Comparison of ENCODE assay signal across 2 cellular contexts in the genomic region with DNA sequence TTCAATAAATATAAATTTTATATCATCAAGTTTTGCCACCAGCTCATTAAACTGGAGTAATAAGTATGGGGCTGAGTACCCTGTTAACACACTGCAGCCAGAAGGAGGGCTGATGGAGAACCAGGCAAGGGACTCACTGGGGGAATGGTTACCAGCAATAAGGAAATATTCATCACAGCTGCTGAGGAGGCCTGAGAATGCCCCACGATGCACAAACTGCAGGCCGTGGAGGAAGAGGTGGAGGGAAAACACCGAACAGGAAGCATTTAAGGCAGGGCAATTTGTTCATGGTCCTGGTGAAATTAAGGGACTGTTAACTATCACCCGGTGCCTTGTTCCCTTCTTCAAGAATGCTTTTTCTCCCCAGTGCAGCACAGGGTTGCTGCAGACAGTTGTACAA.
TF ChIP-seq lines count a peak whose summit lies in the region.

No MANE protein-coding gene starts in this region.

TF ChIP-seq in H1, 55 proteins besides CTCF, POLR2A, EP300 and RAD21 (continued from another document):
- TF ChIP-seq KDM4A (IDR thresholded peaks at IDR 0.05; ENCODE audit: low read depth, low read length, severe bottlenecking) (no peak), GTF2F1 (IDR thresholded peaks at IDR 0.05; ENCODE audit: borderline replicate concordance, low read depth, low read length) (no peak), CHD2 (IDR thresholded peaks at IDR 0.05; ENCODE audit: low read length) (no peak), SRF (IDR thresholded peaks at IDR 0.05; ENCODE audit: low read depth, low read length) (no peak), ZNF274 (IDR thresholded peaks at IDR 0.05; ENCODE audit: borderline replicate concordance, extremely low read depth, low read length) (no peak), BCL11A (IDR thresholded peaks at IDR 0.05; ENCODE audit: low read depth in 2 of 2, low read length in 2 of 2) (no peak), SUZ12 (IDR thresholded peaks at IDR 0.05; ENCODE audit: low read length) (no peak), RXRA (IDR thresholded peaks at IDR 0.05; ENCODE audit: insufficient read depth, low read depth, low read length) (no peak), RNF2 (IDR thresholded peaks at IDR 0.05; ENCODE audit: borderline replicate concordance, low read depth, low read length, missing control alignments, poor library complexity, severe bottlenecking) (no peak), CTBP2 (IDR thresholded peaks at IDR 0.05; ENCODE audit: borderline replicate concordance, insufficient read depth, insufficient read length, low read length) (no peak), CBX5 (IDR thresholded peaks at IDR 0.05; ENCODE audit: low read depth, low read length) (no peak), JUN (IDR thresholded peaks at IDR 0.05; ENCODE audit: low read depth, low read length) (no peak)
- TF ChIP-seq, protein P1, sequence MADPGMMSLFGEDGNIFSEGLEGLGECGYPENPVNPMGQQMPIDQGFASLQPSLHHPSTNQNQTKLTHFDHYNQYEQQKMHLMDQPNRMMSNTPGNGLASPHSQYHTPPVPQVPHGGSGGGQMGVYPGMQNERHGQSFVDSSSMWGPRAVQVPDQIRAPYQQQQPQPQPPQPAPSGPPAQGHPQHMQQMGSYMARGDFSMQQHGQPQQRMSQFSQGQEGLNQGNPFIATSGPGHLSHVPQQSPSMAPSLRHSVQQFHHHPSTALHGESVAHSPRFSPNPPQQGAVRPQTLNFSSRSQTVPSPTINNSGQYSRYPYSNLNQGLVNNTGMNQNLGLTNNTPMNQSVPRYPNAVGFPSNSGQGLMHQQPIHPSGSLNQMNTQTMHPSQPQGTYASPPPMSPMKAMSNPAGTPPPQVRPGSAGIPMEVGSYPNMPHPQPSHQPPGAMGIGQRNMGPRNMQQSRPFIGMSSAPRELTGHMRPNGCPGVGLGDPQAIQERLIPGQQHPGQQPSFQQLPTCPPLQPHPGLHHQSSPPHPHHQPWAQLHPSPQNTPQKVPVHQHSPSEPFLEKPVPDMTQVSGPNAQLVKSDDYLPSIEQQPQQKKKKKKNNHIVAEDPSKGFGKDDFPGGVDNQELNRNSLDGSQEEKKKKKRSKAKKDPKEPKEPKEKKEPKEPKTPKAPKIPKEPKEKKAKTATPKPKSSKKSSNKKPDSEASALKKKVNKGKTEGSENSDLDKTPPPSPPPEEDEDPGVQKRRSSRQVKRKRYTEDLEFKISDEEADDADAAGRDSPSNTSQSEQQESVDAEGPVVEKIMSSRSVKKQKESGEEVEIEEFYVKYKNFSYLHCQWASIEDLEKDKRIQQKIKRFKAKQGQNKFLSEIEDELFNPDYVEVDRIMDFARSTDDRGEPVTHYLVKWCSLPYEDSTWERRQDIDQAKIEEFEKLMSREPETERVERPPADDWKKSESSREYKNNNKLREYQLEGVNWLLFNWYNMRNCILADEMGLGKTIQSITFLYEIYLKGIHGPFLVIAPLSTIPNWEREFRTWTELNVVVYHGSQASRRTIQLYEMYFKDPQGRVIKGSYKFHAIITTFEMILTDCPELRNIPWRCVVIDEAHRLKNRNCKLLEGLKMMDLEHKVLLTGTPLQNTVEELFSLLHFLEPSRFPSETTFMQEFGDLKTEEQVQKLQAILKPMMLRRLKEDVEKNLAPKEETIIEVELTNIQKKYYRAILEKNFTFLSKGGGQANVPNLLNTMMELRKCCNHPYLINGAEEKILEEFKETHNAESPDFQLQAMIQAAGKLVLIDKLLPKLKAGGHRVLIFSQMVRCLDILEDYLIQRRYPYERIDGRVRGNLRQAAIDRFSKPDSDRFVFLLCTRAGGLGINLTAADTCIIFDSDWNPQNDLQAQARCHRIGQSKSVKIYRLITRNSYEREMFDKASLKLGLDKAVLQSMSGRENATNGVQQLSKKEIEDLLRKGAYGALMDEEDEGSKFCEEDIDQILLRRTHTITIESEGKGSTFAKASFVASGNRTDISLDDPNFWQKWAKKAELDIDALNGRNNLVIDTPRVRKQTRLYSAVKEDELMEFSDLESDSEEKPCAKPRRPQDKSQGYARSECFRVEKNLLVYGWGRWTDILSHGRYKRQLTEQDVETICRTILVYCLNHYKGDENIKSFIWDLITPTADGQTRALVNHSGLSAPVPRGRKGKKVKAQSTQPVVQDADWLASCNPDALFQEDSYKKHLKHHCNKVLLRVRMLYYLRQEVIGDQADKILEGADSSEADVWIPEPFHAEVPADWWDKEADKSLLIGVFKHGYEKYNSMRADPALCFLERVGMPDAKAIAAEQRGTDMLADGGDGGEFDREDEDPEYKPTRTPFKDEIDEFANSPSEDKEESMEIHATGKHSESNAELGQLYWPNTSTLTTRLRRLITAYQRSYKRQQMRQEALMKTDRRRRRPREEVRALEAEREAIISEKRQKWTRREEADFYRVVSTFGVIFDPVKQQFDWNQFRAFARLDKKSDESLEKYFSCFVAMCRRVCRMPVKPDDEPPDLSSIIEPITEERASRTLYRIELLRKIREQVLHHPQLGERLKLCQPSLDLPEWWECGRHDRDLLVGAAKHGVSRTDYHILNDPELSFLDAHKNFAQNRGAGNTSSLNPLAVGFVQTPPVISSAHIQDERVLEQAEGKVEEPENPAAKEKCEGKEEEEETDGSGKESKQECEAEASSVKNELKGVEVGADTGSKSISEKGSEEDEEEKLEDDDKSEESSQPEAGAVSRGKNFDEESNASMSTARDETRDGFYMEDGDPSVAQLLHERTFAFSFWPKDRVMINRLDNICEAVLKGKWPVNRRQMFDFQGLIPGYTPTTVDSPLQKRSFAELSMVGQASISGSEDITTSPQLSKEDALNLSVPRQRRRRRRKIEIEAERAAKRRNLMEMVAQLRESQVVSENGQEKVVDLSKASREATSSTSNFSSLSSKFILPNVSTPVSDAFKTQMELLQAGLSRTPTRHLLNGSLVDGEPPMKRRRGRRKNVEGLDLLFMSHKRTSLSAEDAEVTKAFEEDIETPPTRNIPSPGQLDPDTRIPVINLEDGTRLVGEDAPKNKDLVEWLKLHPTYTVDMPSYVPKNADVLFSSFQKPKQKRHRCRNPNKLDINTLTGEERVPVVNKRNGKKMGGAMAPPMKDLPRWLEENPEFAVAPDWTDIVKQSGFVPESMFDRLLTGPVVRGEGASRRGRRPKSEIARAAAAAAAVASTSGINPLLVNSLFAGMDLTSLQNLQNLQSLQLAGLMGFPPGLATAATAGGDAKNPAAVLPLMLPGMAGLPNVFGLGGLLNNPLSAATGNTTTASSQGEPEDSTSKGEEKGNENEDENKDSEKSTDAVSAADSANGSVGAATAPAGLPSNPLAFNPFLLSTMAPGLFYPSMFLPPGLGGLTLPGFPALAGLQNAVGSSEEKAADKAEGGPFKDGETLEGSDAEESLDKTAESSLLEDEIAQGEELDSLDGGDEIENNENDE (IDR thresholded peaks at IDR 0.05; ENCODE audit: insufficient replicate concordance, low read length), result no peak

TF ChIP-seq in WTC11, 78 proteins besides CTCF, POLR2A, EP300 and RAD21 (continues in another document):
- TF ChIP-seq, protein P2, sequence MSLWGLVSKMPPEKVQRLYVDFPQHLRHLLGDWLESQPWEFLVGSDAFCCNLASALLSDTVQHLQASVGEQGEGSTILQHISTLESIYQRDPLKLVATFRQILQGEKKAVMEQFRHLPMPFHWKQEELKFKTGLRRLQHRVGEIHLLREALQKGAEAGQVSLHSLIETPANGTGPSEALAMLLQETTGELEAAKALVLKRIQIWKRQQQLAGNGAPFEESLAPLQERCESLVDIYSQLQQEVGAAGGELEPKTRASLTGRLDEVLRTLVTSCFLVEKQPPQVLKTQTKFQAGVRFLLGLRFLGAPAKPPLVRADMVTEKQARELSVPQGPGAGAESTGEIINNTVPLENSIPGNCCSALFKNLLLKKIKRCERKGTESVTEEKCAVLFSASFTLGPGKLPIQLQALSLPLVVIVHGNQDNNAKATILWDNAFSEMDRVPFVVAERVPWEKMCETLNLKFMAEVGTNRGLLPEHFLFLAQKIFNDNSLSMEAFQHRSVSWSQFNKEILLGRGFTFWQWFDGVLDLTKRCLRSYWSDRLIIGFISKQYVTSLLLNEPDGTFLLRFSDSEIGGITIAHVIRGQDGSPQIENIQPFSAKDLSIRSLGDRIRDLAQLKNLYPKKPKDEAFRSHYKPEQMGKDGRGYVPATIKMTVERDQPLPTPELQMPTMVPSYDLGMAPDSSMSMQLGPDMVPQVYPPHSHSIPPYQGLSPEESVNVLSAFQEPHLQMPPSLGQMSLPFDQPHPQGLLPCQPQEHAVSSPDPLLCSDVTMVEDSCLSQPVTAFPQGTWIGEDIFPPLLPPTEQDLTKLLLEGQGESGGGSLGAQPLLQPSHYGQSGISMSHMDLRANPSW (CRISPR knock-in tag; conservative IDR thresholded peaks at IDR 0.05; ENCODE audit: low read depth), result no peak
- TF ChIP-seq NR1H2 (CRISPR knock-in tag; IDR thresholded peaks at IDR 0.05), result no peak
- no peak for TF ChIP-seq ZNF423 (CRISPR knock-in tag; IDR thresholded peaks at IDR 0.05)
- TF ChIP-seq CREB1 (CRISPR knock-in tag; IDR thresholded peaks at IDR 0.05), result no peak
- TF ChIP-seq, protein P3, sequence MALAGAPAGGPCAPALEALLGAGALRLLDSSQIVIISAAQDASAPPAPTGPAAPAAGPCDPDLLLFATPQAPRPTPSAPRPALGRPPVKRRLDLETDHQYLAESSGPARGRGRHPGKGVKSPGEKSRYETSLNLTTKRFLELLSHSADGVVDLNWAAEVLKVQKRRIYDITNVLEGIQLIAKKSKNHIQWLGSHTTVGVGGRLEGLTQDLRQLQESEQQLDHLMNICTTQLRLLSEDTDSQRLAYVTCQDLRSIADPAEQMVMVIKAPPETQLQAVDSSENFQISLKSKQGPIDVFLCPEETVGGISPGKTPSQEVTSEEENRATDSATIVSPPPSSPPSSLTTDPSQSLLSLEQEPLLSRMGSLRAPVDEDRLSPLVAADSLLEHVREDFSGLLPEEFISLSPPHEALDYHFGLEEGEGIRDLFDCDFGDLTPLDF (CRISPR knock-in tag; IDR thresholded peaks at IDR 0.05), result no peak
- TF ChIP-seq PRRX2 (CRISPR knock-in tag; IDR thresholded peaks at IDR 0.05), result no peak
- TF ChIP-seq, protein P4, sequence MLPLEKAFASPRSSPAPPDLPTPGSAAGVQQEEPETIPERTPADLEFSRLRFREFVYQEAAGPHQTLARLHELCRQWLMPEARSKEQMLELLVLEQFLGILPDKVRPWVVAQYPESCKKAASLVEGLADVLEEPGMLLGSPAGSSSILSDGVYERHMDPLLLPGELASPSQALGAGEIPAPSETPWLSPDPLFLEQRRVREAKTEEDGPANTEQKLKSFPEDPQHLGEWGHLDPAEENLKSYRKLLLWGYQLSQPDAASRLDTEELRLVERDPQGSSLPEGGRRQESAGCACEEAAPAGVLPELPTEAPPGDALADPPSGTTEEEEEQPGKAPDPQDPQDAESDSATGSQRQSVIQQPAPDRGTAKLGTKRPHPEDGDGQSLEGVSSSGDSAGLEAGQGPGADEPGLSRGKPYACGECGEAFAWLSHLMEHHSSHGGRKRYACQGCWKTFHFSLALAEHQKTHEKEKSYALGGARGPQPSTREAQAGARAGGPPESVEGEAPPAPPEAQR (CRISPR knock-in tag; IDR thresholded peaks at IDR 0.05), result no peak
- no peak for TF ChIP-seq NFYB (CRISPR knock-in tag; conservative IDR thresholded peaks at IDR 0.05; ENCODE audit: low read depth)
- TF ChIP-seq, protein P5, sequence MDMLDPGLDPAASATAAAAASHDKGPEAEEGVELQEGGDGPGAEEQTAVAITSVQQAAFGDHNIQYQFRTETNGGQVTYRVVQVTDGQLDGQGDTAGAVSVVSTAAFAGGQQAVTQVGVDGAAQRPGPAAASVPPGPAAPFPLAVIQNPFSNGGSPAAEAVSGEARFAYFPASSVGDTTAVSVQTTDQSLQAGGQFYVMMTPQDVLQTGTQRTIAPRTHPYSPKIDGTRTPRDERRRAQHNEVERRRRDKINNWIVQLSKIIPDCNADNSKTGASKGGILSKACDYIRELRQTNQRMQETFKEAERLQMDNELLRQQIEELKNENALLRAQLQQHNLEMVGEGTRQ (CRISPR knock-in tag; IDR thresholded peaks at IDR 0.05), result no peak
- no peak for TF ChIP-seq ZNF121 (CRISPR knock-in tag; IDR thresholded peaks at IDR 0.05)
- TF ChIP-seq, protein P6, sequence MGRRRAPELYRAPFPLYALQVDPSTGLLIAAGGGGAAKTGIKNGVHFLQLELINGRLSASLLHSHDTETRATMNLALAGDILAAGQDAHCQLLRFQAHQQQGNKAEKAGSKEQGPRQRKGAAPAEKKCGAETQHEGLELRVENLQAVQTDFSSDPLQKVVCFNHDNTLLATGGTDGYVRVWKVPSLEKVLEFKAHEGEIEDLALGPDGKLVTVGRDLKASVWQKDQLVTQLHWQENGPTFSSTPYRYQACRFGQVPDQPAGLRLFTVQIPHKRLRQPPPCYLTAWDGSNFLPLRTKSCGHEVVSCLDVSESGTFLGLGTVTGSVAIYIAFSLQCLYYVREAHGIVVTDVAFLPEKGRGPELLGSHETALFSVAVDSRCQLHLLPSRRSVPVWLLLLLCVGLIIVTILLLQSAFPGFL (CRISPR knock-in tag; IDR thresholded peaks at IDR 0.05; ENCODE audit: borderline replicate concordance), result no peak
- no peak for TF ChIP-seq CREM (CRISPR knock-in tag; IDR thresholded peaks at IDR 0.05)
- TF ChIP-seq, protein P7, sequence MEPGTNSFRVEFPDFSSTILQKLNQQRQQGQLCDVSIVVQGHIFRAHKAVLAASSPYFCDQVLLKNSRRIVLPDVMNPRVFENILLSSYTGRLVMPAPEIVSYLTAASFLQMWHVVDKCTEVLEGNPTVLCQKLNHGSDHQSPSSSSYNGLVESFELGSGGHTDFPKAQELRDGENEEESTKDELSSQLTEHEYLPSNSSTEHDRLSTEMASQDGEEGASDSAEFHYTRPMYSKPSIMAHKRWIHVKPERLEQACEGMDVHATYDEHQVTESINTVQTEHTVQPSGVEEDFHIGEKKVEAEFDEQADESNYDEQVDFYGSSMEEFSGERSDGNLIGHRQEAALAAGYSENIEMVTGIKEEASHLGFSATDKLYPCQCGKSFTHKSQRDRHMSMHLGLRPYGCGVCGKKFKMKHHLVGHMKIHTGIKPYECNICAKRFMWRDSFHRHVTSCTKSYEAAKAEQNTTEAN (CRISPR knock-in tag; IDR thresholded peaks at IDR 0.05), result no peak
- no peak for TF ChIP-seq ATF1 (CRISPR knock-in tag; IDR thresholded peaks at IDR 0.05)
- TF ChIP-seq, protein P8, sequence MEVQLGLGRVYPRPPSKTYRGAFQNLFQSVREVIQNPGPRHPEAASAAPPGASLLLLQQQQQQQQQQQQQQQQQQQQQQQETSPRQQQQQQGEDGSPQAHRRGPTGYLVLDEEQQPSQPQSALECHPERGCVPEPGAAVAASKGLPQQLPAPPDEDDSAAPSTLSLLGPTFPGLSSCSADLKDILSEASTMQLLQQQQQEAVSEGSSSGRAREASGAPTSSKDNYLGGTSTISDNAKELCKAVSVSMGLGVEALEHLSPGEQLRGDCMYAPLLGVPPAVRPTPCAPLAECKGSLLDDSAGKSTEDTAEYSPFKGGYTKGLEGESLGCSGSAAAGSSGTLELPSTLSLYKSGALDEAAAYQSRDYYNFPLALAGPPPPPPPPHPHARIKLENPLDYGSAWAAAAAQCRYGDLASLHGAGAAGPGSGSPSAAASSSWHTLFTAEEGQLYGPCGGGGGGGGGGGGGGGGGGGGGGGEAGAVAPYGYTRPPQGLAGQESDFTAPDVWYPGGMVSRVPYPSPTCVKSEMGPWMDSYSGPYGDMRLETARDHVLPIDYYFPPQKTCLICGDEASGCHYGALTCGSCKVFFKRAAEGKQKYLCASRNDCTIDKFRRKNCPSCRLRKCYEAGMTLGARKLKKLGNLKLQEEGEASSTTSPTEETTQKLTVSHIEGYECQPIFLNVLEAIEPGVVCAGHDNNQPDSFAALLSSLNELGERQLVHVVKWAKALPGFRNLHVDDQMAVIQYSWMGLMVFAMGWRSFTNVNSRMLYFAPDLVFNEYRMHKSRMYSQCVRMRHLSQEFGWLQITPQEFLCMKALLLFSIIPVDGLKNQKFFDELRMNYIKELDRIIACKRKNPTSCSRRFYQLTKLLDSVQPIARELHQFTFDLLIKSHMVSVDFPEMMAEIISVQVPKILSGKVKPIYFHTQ (CRISPR knock-in tag; IDR thresholded peaks at IDR 0.05), result no peak
- TF ChIP-seq ZBTB21 (CRISPR knock-in tag; IDR thresholded peaks at IDR 0.05; ENCODE audit: borderline replicate concordance), result no peak
